2 cellular contexts compared by ENCODE assay signal in genomic region chr15:73782339-73782979, GRCh38.
TF ChIP-seq lines count a peak whose summit lies in the region.

No MANE protein-coding gene starts in this region.

TF ChIP-seq in GM23338, 12 proteins besides CTCF, POLR2A, EP300 and RAD21:
- TF ChIP-seq ZNF331 (CRISPR knock-in tag; IDR thresholded peaks at IDR 0.05; ENCODE audit: low read depth): no peak
- TF ChIP-seq NANOG (IDR thresholded peaks at IDR 0.05; ENCODE audit: borderline replicate concordance): no peak
- no peak for TF ChIP-seq STAT1 (IDR thresholded peaks at IDR 0.05; ENCODE audit: unreplicated experiment)
- no peak for TF ChIP-seq POLR2AphosphoS5 (IDR thresholded peaks at IDR 0.05; ENCODE audit: low read depth)
- no peak for TF ChIP-seq ZNF114 (CRISPR knock-in tag; IDR thresholded peaks at IDR 0.05)
- no peak for TF ChIP-seq JUNB (IDR thresholded peaks at IDR 0.05; ENCODE audit: unreplicated experiment)
- no peak for TF ChIP-seq REST (IDR thresholded peaks at IDR 0.05; ENCODE audit: unreplicated experiment)
- TF ChIP-seq EZH2phosphoT487 (IDR thresholded peaks at IDR 0.05; ENCODE audit: unreplicated experiment): no peak
- TF ChIP-seq ETS1 (IDR thresholded peaks at IDR 0.05): no peak
- no peak for TF ChIP-seq CREB1 (CRISPR knock-in tag; IDR thresholded peaks at IDR 0.05; ENCODE audit: low read depth)
- TF ChIP-seq ZNF462 (CRISPR knock-in tag; IDR thresholded peaks at IDR 0.05): no peak
- no peak for TF ChIP-seq EZH2 (IDR thresholded peaks at IDR 0.05; ENCODE audit: low read depth, unreplicated experiment)

TF ChIP-seq in H1, 55 proteins besides CTCF, POLR2A, EP300 and RAD21:
- no peak for TF ChIP-seq ZNF274 (IDR thresholded peaks at IDR 0.05; ENCODE audit: borderline replicate concordance, extremely low read depth, low read length)
- no peak for TF ChIP-seq BCL11A (IDR thresholded peaks at IDR 0.05; ENCODE audit: low read depth in 2 of 2, low read length in 2 of 2)
